In genomic region chr7:157312941-157313340, GRCh38 we compare ENCODE assay signal across 1 cellular context.
TF ChIP-seq lines count a peak whose summit lies in the region.

No MANE protein-coding gene starts in this region.

TF ChIP-seq in H1, 55 proteins besides CTCF, POLR2A, EP300 and RAD21:
- TF ChIP-seq JUN (IDR thresholded peaks at IDR 0.05; ENCODE audit: low read depth, low read length) (no peak), E2F6 (IDR thresholded peaks at IDR 0.05) (no peak), ATF3 (IDR thresholded peaks at IDR 0.05; ENCODE audit: insufficient read depth, low read depth, low read length) (no peak), SUZ12 (IDR thresholded peaks at IDR 0.05; ENCODE audit: low read length) (no peak), TEAD4 (IDR thresholded peaks at IDR 0.05; ENCODE audit: low read depth, low read length) (no peak), CHD2 (IDR thresholded peaks at IDR 0.05; ENCODE audit: low read length) (no peak)
